ENCODE assay signal across 8 cellular contexts in the genomic region with DNA sequence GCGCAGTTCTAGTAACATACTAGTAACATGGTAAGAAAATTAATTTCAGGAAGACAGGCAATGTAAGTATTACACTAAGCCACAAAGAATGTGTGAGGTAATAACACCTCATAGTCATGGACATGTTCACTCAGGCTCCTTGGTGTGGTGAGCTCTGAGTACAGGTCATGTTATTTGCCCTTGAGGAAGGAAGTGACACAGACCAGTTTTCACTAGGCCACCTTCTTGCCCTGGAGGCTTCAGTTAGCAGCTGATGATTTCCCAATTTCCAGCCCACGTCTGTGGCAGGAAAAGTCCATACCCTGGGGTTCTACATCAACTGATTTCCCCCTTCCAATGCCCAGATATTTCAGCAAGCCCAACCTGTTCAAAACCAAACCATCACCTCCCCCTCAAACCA. TPM values are rescaled to one million over a fixed set of nuclear protein-coding genes. Genes with fewer than 3 reads are reported as not detected.
DNase-seq lines count a peak whose midpoint lies in the region; ATAC-seq, FAIRE-seq and TF ChIP-seq lines count a peak whose summit lies in the region.

No MANE protein-coding gene starts in this region.

- H3K4me1 ChIP-seq in endothelial cell of umbilical vein (ENCODE audit: control insufficient read depth, extremely low read depth, insufficient read depth, low read length) (peaks cover 47% of the 10 kb centered on the region), prostate gland (replicated peaks) (no peaks in the 10 kb centered on the region)

- DNase-seq in GF-D8 (lab: John Stamatoyannopoulos, UW) = peak; percentile 87
- DNase-seq in NCI-H226 = peak; percentile 84
- DNase-seq in endothelial cell of umbilical vein (ENCODE audit: low read depth, low spot score) = peak; percentile 74
- no peak for DNase-seq in prostate gland (ENCODE audit: low spot score)
- DNase-seq in head of caudate nucleus = no peak
- no peak for DNase-seq in lower leg skin (ENCODE audit: low spot score in 2 of 2)
- no peak for DNase-seq in effector CD4-positive, alpha-beta T cell

- ATAC-seq in HG02852 (IDR thresholded peaks at IDR 0.05; ENCODE audit: unreplicated experiment) = no peak

- H3K4me3 ChIP-seq in endothelial cell of umbilical vein (replicated peaks in 1 of 3; ENCODE audit: insufficient read depth in 1 of 3, low read depth in 1 of 3, low read length in 3 of 3) = no peak overlapping the region
- no peak overlapping the region for H3K4me3 ChIP-seq in prostate gland
- no peak overlapping the region for H3K4me3 ChIP-seq in lower leg skin (ENCODE audit: low read depth, poor library complexity, severe bottlenecking)

- H3K27me3 ChIP-seq in endothelial cell of umbilical vein (ENCODE audit: control insufficient read depth in 2 of 2, insufficient read depth in 2 of 2, low read length in 2 of 2) = no peaks in the 10 kb centered on the region
- H3K27me3 ChIP-seq in prostate gland (replicated peaks; ENCODE audit: insufficient read depth) = no peaks in the 10 kb centered on the region

- no peaks in the 10 kb centered on the region for H4K20me1 ChIP-seq in endothelial cell of umbilical vein (replicated peaks; ENCODE audit: control insufficient read depth, extremely low read depth, insufficient read depth, low read length)

- H3K9ac ChIP-seq in endothelial cell of umbilical vein (replicated peaks; ENCODE audit: extremely low read depth, insufficient read depth, low read length) = peak overlapping the region; percentile 70

- H3K79me2 ChIP-seq in endothelial cell of umbilical vein (ENCODE audit: control insufficient read depth, insufficient read depth, low read length) = no peaks in the 10 kb centered on the region

- CTCF ChIA-PET in endothelial cell of umbilical vein (lab: Charles Lee) = interaction anchor here (0.8 to 3.1 kb wide), 19 partner anchors 22 to 207 kb away, joined by 3 to 132 read pairs (median 11); partner anchors contain the start of genes ACOT9 and SAT1

- BruUV-seq in endothelial cell of umbilical vein (replicated peaks; lab: Mats Ljungman, UMichigan) = no TSS peak

- dilution Hi-C loops in endothelial cell of umbilical vein (cut with MboI; ENCODE audit: extremely low pct_ligation_motif_present, low sequenced_read_pairs) = no loop called here

- H3K4me2 ChIP-seq in endothelial cell of umbilical vein (ENCODE audit: insufficient read depth, low read length) = peak overlapping the region; percentile 67

- TF ChIP-seq POLR2A in endothelial cell of umbilical vein (IDR thresholded peaks at IDR 0.05; ENCODE audit: low read depth, low read length) = no peak
- TF ChIP-seq POLR2A in prostate gland (IDR thresholded peaks at IDR 0.05) = no peak
- no peak for TF ChIP-seq POLR2A in lower leg skin (IDR thresholded peaks at IDR 0.05)

- intact Hi-C loops in endothelial cell of umbilical vein (cut with micrococcal nuclease) (loop anchor here (1.0 to 10.0 kb wide), 3 partner anchors 97 to 254 kb away; partner anchors contain the start of gene SAT1), prostate gland (cut with DNase I) (loop anchor here (5.0 to 10.0 kb wide), 4 partner anchors 124 to 244 kb away; partner anchors contain the start of genes EIF2S3, KLHL15 and ZFX), head of caudate nucleus (cut with DNase I) (loop anchor here (10.0 kb wide), 1 partner anchor 154 kb away; the partner anchor contains the start of gene EIF2S3), lower leg skin (cut with DNase I; ENCODE audit: low total_unique reads) (loop anchor here (5.0 to 10.0 kb wide), 2 partner anchors 126 to 209 kb away; no protein-coding TSS in a partner anchor)

- H3K9me1 ChIP-seq in endothelial cell of umbilical vein (replicated peaks; ENCODE audit: control insufficient read depth, extremely low read depth, insufficient read depth, low read length) = no peaks in the 10 kb centered on the region

- H3K36me3 ChIP-seq in endothelial cell of umbilical vein (ENCODE audit: control insufficient read depth in 2 of 2, extremely low read depth in 1 of 2, insufficient read depth in 2 of 2, low read length in 2 of 2) (no peaks in the 10 kb centered on the region), prostate gland (no peaks in the 10 kb centered on the region)

- peak overlapping the region; percentile 90 for H3K27ac ChIP-seq in endothelial cell of umbilical vein (ENCODE audit: insufficient read depth, low read depth, low read length)
- peak overlapping the region; percentile 67 to 68 for H3K27ac ChIP-seq in prostate gland

- 68% methylated on average over 2 of the region's 2 CpGs for WGBS in prostate gland
- WGBS in lower leg skin, 2 donors = 16 to 53% methylated on average over 2 of the region's 2 CpGs

- TF ChIP-seq CTCF in endothelial cell of umbilical vein (IDR thresholded peaks at IDR 0.05; ENCODE audit: extremely low read depth in 1 of 2, insufficient read depth in 1 of 2, low read depth in 1 of 2, low read length in 2 of 2) = no peak
- no peak for TF ChIP-seq CTCF in prostate gland (IDR thresholded peaks at IDR 0.05)
- no peak for TF ChIP-seq CTCF in lower leg skin (IDR thresholded peaks at IDR 0.05)

- POLR2A ChIA-PET in endothelial cell of umbilical vein (lab: Charles Lee) = interaction anchor here (1.0 to 3.4 kb wide), 3 partner anchors 114 to 158 kb away, joined by 5 to 92 read pairs (median 11); partner anchors contain the start of genes ACOT9 and SAT1

- FAIRE-seq in endothelial cell of umbilical vein (lab: Jason Lieb, UNC) = peak; percentile 93

- no peaks in the 10 kb centered on the region for H3K9me3 ChIP-seq in endothelial cell of umbilical vein (replicated peaks; ENCODE audit: control insufficient read depth, insufficient read depth, low read length)
- no peaks in the 10 kb centered on the region for H3K9me3 ChIP-seq in prostate gland

- no peak overlapping the region for H2AFZ ChIP-seq in endothelial cell of umbilical vein (ENCODE audit: low read depth, low read length)

TF ChIP-seq in endothelial cell of umbilical vein, 7 proteins besides CTCF, POLR2A, EP300 and RAD21:
- TF ChIP-seq POLR2AphosphoS5 (IDR thresholded peaks at IDR 0.05; ENCODE audit: insufficient read depth, low read depth, low read length) (peak; percentile 56), EZH2 (IDR thresholded peaks at IDR 0.05; ENCODE audit: borderline replicate concordance, low read depth, low read length, severe bottlenecking) (no peak), GATA2 (IDR thresholded peaks at IDR 0.05; ENCODE audit: insufficient read depth, insufficient read length, low read depth, low read length) (peak; percentile 17), MYC (IDR thresholded peaks at IDR 0.05; ENCODE audit: low read depth, low read length) (no peak), JUN (IDR thresholded peaks at IDR 0.05; ENCODE audit: borderline replicate concordance, insufficient read depth, insufficient read length, low read depth) (peak; percentile 81), MAX (IDR thresholded peaks at IDR 0.05; ENCODE audit: insufficient read depth, insufficient read length) (no peak), FOS (IDR thresholded peaks at IDR 0.05; ENCODE audit: borderline replicate concordance, insufficient read depth, low read length) (peak; percentile 53)

RNA-seq across cellular contexts. Expression of gene APOO, which starts 6.7 kb away (rescaled TPM):
- total RNA-seq in endothelial cell of umbilical vein (20.9 and 24.3 TPM in 2 replicates), prostate gland (10 to 100 TPM; 12.3 to 17.3 TPM), lower leg skin (10 to 100 TPM in 2 of 4 donors, 1 to 10 TPM in 2; 2.7 to 31.7 (median 13.9) TPM)
- 7.6 and 9.8 TPM in 2 replicates for polyA plus RNA-seq in endothelial cell of umbilical vein
- 14.2 and 14.5 TPM in 2 replicates for polyA plus RNA-seq in endothelial cell of umbilical vein (2011; cell fraction: cytosol; rRNA removed)
- polyA plus RNA-seq in endothelial cell of umbilical vein (2011; cell fraction: nucleus; rRNA removed) = 6.9 and 7.6 TPM in 2 replicates
- 31.7 and 34.1 TPM in 2 replicates for polyA plus RNA-seq in endothelial cell of umbilical vein (2012)
- polyA minus RNA-seq in endothelial cell of umbilical vein = 3.4 and 6.6 TPM in 2 replicates
- polyA minus RNA-seq in endothelial cell of umbilical vein (2011; cell fraction: cytosol; rRNA and poly(A)+ RNA removed) = 11.3 TPM
- polyA minus RNA-seq in endothelial cell of umbilical vein (2011; cell fraction: nucleus; rRNA and poly(A)+ RNA removed) = 3.1 and 3.4 TPM in 2 replicates

RNA-seq across cellular contexts. Expression of gene CXorf58, which starts 6.7 kb away (rescaled TPM):
- total RNA-seq in endothelial cell of umbilical vein (not detected in 2 replicates), prostate gland (under 1 TPM in 1 of 2 donors, not detected in 1; 0.14 TPM), lower leg skin (under 1 TPM in 1 of 4 donors, not detected in 3; 0.26 TPM)
- polyA plus RNA-seq in endothelial cell of umbilical vein = not detected in 2 replicates
- polyA plus RNA-seq in endothelial cell of umbilical vein (2011; cell fraction: cytosol; rRNA removed) = not detected in 2 replicates
- not detected in 2 replicates for polyA plus RNA-seq in endothelial cell of umbilical vein (2011; cell fraction: nucleus; rRNA removed)
- not detected in 2 replicates for polyA plus RNA-seq in endothelial cell of umbilical vein (2012)
- polyA minus RNA-seq in endothelial cell of umbilical vein = not detected in 2 replicates
- polyA minus RNA-seq in endothelial cell of umbilical vein (2011; cell fraction: cytosol; rRNA and poly(A)+ RNA removed) = not detected
- polyA minus RNA-seq in endothelial cell of umbilical vein (2011; cell fraction: nucleus; rRNA and poly(A)+ RNA removed) = not detected in 2 replicates

Comparison
In these comparisons a context has a peak if more than half of its experiments do, and no peak if none do; other contexts are left out.
1. DNase-seq: peak in GF-D8 (single experiment), NCI-H226 (single experiment) and endothelial cell of umbilical vein (single experiment); none in prostate gland (single experiment), head of caudate nucleus (0 of 42), lower leg skin (0 of 2) and effector CD4-positive, alpha-beta T cell (single experiment).